17 cellular contexts compared by ENCODE assay signal in the genomic region with DNA sequence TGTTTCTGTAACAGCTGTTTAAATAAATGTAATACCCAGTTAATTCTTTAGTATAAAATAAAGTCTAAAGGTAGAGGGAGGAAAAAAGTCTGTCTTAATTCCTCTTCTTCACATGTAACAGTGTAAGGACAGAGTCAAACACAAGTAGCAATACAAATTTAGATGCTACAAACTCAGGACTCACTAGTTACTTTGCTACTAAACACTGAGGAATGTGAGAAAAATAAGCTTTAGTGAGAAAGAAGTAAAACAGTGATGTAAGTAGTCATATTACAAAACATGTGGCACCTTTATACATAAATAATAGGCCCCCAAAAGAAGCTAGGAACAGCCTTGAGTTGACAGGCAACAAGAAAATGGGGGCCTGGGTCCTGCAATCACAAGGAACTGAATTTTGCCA.
DNase-seq lines count a peak whose midpoint lies in the region; ATAC-seq, FAIRE-seq and TF ChIP-seq lines count a peak whose summit lies in the region.
"Had no signal": no experiment of that assay in that cellular context is flagged by ENCODE, and none has a peak within 500 bp of the region (broad histone marks: within the 10 kb centered on the region; RNA-seq: fewer than 3 reads in every experiment).

No MANE protein-coding gene starts in this region.

- H3K9me3 ChIP-seq in Loucy (ENCODE audit: insufficient read depth, low read depth, low read length): no peaks in the 10 kb centered on the region
- H3K9me3 ChIP-seq in spleen: no peaks in the 10 kb centered on the region

- DNase-seq in GM19239 (ENCODE audit: insufficient read length, low spot score) (no peak), iris pigment epithelial cell (ENCODE audit: low read depth) (peak; percentile 51), spleen (no peak), anterior cingulate cortex (lab: John Stamatoyannopoulos, UW) (no peak)
- DNase-seq in naive thymus-derived CD8-positive, alpha-beta T cell: no peak
- DNase-seq: 8988T; CD8-positive, alpha-beta T cell; COR-L47; DMS153; DMS79 treated with DMSO at 0.1 percent for 48 hours; GF-D8; H7 had no signal

- H3K4me1 Mint-ChIP-seq in naive thymus-derived CD8-positive, alpha-beta T cell: peaks cover 18 to 40% (median 31%) of the 10 kb centered on the region in 4 donors

- no peak overlapping the region for H3K27ac Mint-ChIP-seq in naive thymus-derived CD8-positive, alpha-beta T cell
- H3K27ac Mint-ChIP-seq: CD8-positive, alpha-beta T cell; GM23338 had no signal

- no peak for TF ChIP-seq POLR2A in spleen (IDR thresholded peaks at IDR 0.05)

- H3K79me2 ChIP-seq in ACC112 (ENCODE audit: control insufficient read depth, insufficient read depth, low read length, unreplicated experiment) (peaks cover 18% of the 10 kb centered on the region), Loucy (ENCODE audit: insufficient read depth, low read length) (peaks cover 51% of the 10 kb centered on the region)

- peak; percentile 67 for FAIRE-seq in GM19239 (lab: Jason Lieb, UNC)
- FAIRE-seq: D721Med had no signal

- H3K27me3 ChIP-seq in ACC112 (ENCODE audit: insufficient read depth, low read length) (no peaks in the 10 kb centered on the region), Loucy (ENCODE audit: insufficient read depth, low read length, poor library complexity, severe bottlenecking) (no peaks in the 10 kb centered on the region), spleen (replicated peaks in 1 of 7) (no peaks in the 10 kb centered on the region)

- peaks cover 0 to 5% (median 0%) of the 10 kb centered on the region in 9 donors for H3K9me3 Mint-ChIP-seq in naive thymus-derived CD8-positive, alpha-beta T cell
- H3K9me3 Mint-ChIP-seq: CD14-positive monocyte; CD8-positive, alpha-beta T cell; GM23338 had no signal

- H3K27ac ChIP-seq in ACC112 (ENCODE audit: low read depth, low read length) (no peak overlapping the region), spleen (no peak overlapping the region)

- H3K9ac ChIP-seq in Loucy (ENCODE audit: low read depth, low read length, poor library complexity, severe bottlenecking): peak overlapping the region; percentile 19

- H3K36me3 Mint-ChIP-seq in naive thymus-derived CD8-positive, alpha-beta T cell: peaks cover 5 to 13% (median 6%) of the 10 kb centered on the region in 3 donors
- H3K36me3 Mint-ChIP-seq: CD14-positive monocyte had no signal

- no peaks in the 10 kb centered on the region for H3K27me3 Mint-ChIP-seq in naive thymus-derived CD8-positive, alpha-beta T cell

- POLR2A ChIA-PET in naive thymus-derived CD8-positive, alpha-beta T cell (lab: Charles Lee): no interaction called here

- H3K36me3 ChIP-seq in ACC112 (ENCODE audit: insufficient read depth, low read length): no peaks in the 10 kb centered on the region
- no peaks in the 10 kb centered on the region for H3K36me3 ChIP-seq in Loucy (ENCODE audit: insufficient read depth, low read length)
- no peaks in the 10 kb centered on the region for H3K36me3 ChIP-seq in spleen

- intact Hi-C loops in spleen (cut with DNase I; ENCODE audit: low total_unique reads): no loop called here

- H3K4me2 ChIP-seq in Loucy (ENCODE audit: low read depth, low read length, poor library complexity, severe bottlenecking): no peak overlapping the region
- H3K4me2 ChIP-seq: GM23338 had no signal

- H4K20me1 ChIP-seq in Loucy (ENCODE audit: insufficient read depth, low read length, poor library complexity, severe bottlenecking): peaks cover 9% of the 10 kb centered on the region

- H3K4me3 Mint-ChIP-seq in naive thymus-derived CD8-positive, alpha-beta T cell: no peak overlapping the region
- H3K4me3 Mint-ChIP-seq: CD14-positive monocyte; CD8-positive, alpha-beta T cell; GM23338 had no signal

- no peaks in the 10 kb centered on the region for H3K9me2 ChIP-seq in Loucy (replicated peaks; ENCODE audit: low read depth, low read length)

- H3K4me3 ChIP-seq in ACC112 (ENCODE audit: low read depth, low read length): no peak overlapping the region
- no peak overlapping the region for H3K4me3 ChIP-seq in Loucy (ENCODE audit: low read length, poor library complexity, severe bottlenecking)
- no peak overlapping the region for H3K4me3 ChIP-seq in spleen
- H3K4me3 ChIP-seq: GM23338 had no signal

- H2AFZ ChIP-seq in ACC112 (ENCODE audit: low read length, unreplicated experiment) (peak overlapping the region; percentile 40), Loucy (ENCODE audit: low read length) (no peak overlapping the region)
- H2AFZ ChIP-seq: GM23338 had no signal

- TF ChIP-seq CTCF in Loucy (conservative IDR thresholded peaks at IDR 0.05; ENCODE audit: low read length): no peak
- TF ChIP-seq CTCF in spleen (IDR thresholded peaks at IDR 0.05 in 8 of 11, conservative IDR thresholded peaks at IDR 0.05 in 3 of 11): no peak

- H3K4me1 ChIP-seq in ACC112 (ENCODE audit: control insufficient read depth, insufficient read depth, low read length, unreplicated experiment) (peaks cover 24% of the 10 kb centered on the region), Loucy (ENCODE audit: insufficient read depth, low read length, poor library complexity, severe bottlenecking) (peaks cover 45% of the 10 kb centered on the region), spleen (peaks cover 0 to 62% (median 18%) of the 10 kb centered on the region in 6 donors)

- no peak for ATAC-seq in naive thymus-derived CD8-positive, alpha-beta T cell
- ATAC-seq: CD8-positive, alpha-beta T cell; GM23338 had no signal

- H3F3A ChIP-seq in Loucy (ENCODE audit: low read depth): no peaks in the 10 kb centered on the region
